1 cellular context compared by ENCODE assay signal in genomic region chr1:102919659-102920058, GRCh38.
TF ChIP-seq lines count a peak whose summit lies in the region.

No MANE protein-coding gene starts in this region.

TF ChIP-seq in SK-N-SH, 30 proteins besides CTCF, POLR2A, EP300 and RAD21:
- TF ChIP-seq EZH2phosphoT487 (IDR thresholded peaks at IDR 0.05; ENCODE audit: borderline replicate concordance, low read depth) (no peak), MAX (IDR thresholded peaks at IDR 0.05; ENCODE audit: low read depth) (no peak), TEAD4 (IDR thresholded peaks at IDR 0.05; ENCODE audit: borderline replicate concordance, insufficient read depth) (peak; percentile 78), SMC3 (IDR thresholded peaks at IDR 0.05; ENCODE audit: low read depth, low read length) (no peak), TCF12 (IDR thresholded peaks at IDR 0.05) (peak; percentile 85), MEF2A (IDR thresholded peaks at IDR 0.05; ENCODE audit: borderline replicate concordance, low read depth) (peak; percentile 93), IRF3 (IDR thresholded peaks at IDR 0.05; ENCODE audit: low read depth, low read length) (no peak), FOXM1 (IDR thresholded peaks at IDR 0.05; ENCODE audit: low read depth) (peak; percentile 71; the same call in 1 of the 2 replicates), PBX3 (IDR thresholded peaks at IDR 0.05) (peak; percentile 89), USF2 (IDR thresholded peaks at IDR 0.05; ENCODE audit: borderline replicate concordance, low read depth, low read length) (no peak), TAF1 (IDR thresholded peaks at IDR 0.05; ENCODE audit: borderline replicate concordance, low read depth, low read length) (no peak), RXRA (IDR thresholded peaks at IDR 0.05; ENCODE audit: borderline replicate concordance, low read depth) (peak; percentile 76; the same call in 1 of the 2 replicates), RFX5 (IDR thresholded peaks at IDR 0.05; ENCODE audit: low read length) (no peak), FOXJ3 (CRISPR knock-in tag; IDR thresholded peaks at IDR 0.05) (no peak), GATA2 (CRISPR knock-in tag; IDR thresholded peaks at IDR 0.05) (no peak), YY1 (IDR thresholded peaks at IDR 0.05; ENCODE audit: low read depth) (no peak), GABPA (IDR thresholded peaks at IDR 0.05; ENCODE audit: low read depth) (no peak), ELF1 (IDR thresholded peaks at IDR 0.05) (no peak), FOSL2 (IDR thresholded peaks at IDR 0.05; ENCODE audit: borderline replicate concordance, low read depth) (peak; percentile 56; the same call in 1 of the 2 replicates), USF1 (IDR thresholded peaks at IDR 0.05; ENCODE audit: borderline replicate concordance, low read depth) (no peak), NFIC (IDR thresholded peaks at IDR 0.05; ENCODE audit: borderline replicate concordance) (peak; percentile 85), CHD2 (IDR thresholded peaks at IDR 0.05; ENCODE audit: low read length, partially characterized antibody) (no peak), POLR2AphosphoS5 (IDR thresholded peaks at IDR 0.05; ENCODE audit: low read depth, low read length) (peak; percentile 24; the same call in 1 of the 2 replicates), RCOR1 (IDR thresholded peaks at IDR 0.05; ENCODE audit: low read length) (no peak), NRF1 (IDR thresholded peaks at IDR 0.05; ENCODE audit: low read depth, low read length) (no peak), REST (IDR thresholded peaks at IDR 0.05; ENCODE audit: low read depth, low read length) (no peak), ZBTB33 (IDR thresholded peaks at IDR 0.05; ENCODE audit: borderline replicate concordance, low read depth) (no peak), SIN3A (IDR thresholded peaks at IDR 0.05; ENCODE audit: borderline replicate concordance, low read depth, low read length) (no peak), MXI1 (IDR thresholded peaks at IDR 0.05; ENCODE audit: low read depth, low read length) (no peak), JUND (IDR thresholded peaks at IDR 0.05) (peak; percentile 72)
